In genomic region chr9:129557192-129558036, GRCh38 we compare ENCODE assay signal across 1 cellular context.
TF ChIP-seq lines count a peak whose summit lies in the region.

No MANE protein-coding gene starts in this region.

TF ChIP-seq in HepG2, 621 proteins besides CTCF, POLR2A, EP300 and RAD21 (continued from another document and continues in another):
- TF ChIP-seq ZHX1 (CRISPR knock-in tag; IDR thresholded peaks at IDR 0.05; ENCODE audit: low read depth) (peak; percentile 83), ZNF788 (CRISPR knock-in tag; IDR thresholded peaks at IDR 0.05; ENCODE audit: borderline replicate concordance) (peak; percentile 99), ZNF496 (CRISPR knock-in tag; IDR thresholded peaks at IDR 0.05; ENCODE audit: insufficient replicate concordance) (no peak), SMAD9 (CRISPR knock-in tag; IDR thresholded peaks at IDR 0.05) (no peak), ESRRA (CRISPR knock-in tag; IDR thresholded peaks at IDR 0.05; ENCODE audit: low read depth) (peak; percentile 98), HNF4G (IDR thresholded peaks at IDR 0.05; ENCODE audit: borderline replicate concordance, low read depth, low read length) (peak; percentile 64; the same call in 1 of the 2 replicates), HNF4G (CRISPR knock-in tag; IDR thresholded peaks at IDR 0.05; ENCODE audit: borderline replicate concordance, low read depth) (peak; percentile 86; the same call in 1 of the 2 replicates), SAFB2 (CRISPR knock-in tag; IDR thresholded peaks at IDR 0.05; ENCODE audit: borderline replicate concordance, low read depth) (no peak; the same call in 1 of the 2 replicates), NFYB (CRISPR knock-in tag; IDR thresholded peaks at IDR 0.05) (no peak; the same call in 1 of the 2 replicates), HNRNPL (IDR thresholded peaks at IDR 0.05; ENCODE audit: low read depth, low read length) (peak; percentile 100), ZNF710 (CRISPR knock-in tag; IDR thresholded peaks at IDR 0.05; ENCODE audit: borderline replicate concordance) (peak; percentile 98), MXD3 (CRISPR knock-in tag; IDR thresholded peaks at IDR 0.05) (peak; percentile 19; the same call in 1 of the 2 replicates), ZNF746 (CRISPR knock-in tag; IDR thresholded peaks at IDR 0.05) (peak; percentile 100), ZNF552 (CRISPR knock-in tag; IDR thresholded peaks at IDR 0.05; ENCODE audit: borderline replicate concordance) (0 out of 2 replicates have a peak, but pooled peaks have one; percentile 65), U2AF1 (optimal IDR thresholded peaks at IDR 0.05; ENCODE audit: low read depth, low read length) (no peak), HBP1 (CRISPR knock-in tag; IDR thresholded peaks at IDR 0.05; ENCODE audit: low read depth) (0 out of 2 replicates have a peak, but pooled peaks have one; percentile 66), ZNF740 (CRISPR knock-in tag; IDR thresholded peaks at IDR 0.05) (peak; percentile 79), E2F5 (CRISPR knock-in tag; conservative IDR thresholded peaks at IDR 0.05) (no peak), ZNF20 (CRISPR knock-in tag; IDR thresholded peaks at IDR 0.05) (no peak), RAD51 (IDR thresholded peaks at IDR 0.05; ENCODE audit: borderline replicate concordance) (no peak), POLR2AphosphoS2 (IDR thresholded peaks at IDR 0.05; ENCODE audit: low read depth, low read length) (no peak), SIN3B (IDR thresholded peaks at IDR 0.05; ENCODE audit: low read length) (no peak), BRD4 (CRISPR knock-in tag; IDR thresholded peaks at IDR 0.05) (peak; percentile 90; the same call in 1 of the 2 replicates), FOSL1 (CRISPR knock-in tag; IDR thresholded peaks at IDR 0.05; ENCODE audit: borderline replicate concordance) (peak; percentile 15; the same call in 1 of the 2 replicates), HNRNPK (IDR thresholded peaks at IDR 0.05; ENCODE audit: low read depth, low read length, poor library complexity, severe bottlenecking) (peak; percentile 86), ZFP1 (CRISPR knock-in tag; IDR thresholded peaks at IDR 0.05) (peak; percentile 90; the same call in 1 of the 2 replicates), FOXK1 (CRISPR knock-in tag; IDR thresholded peaks at IDR 0.05; ENCODE audit: borderline replicate concordance, low read depth) (peak; percentile 74), PHF20 (CRISPR knock-in tag; IDR thresholded peaks at IDR 0.05) (0 out of 2 replicates have a peak, but pooled peaks have one; percentile 46), ZBTB33 (CRISPR knock-in tag; IDR thresholded peaks at IDR 0.05) (peak; percentile 79), PRDM15 (CRISPR knock-in tag; IDR thresholded peaks at IDR 0.05) (no peak), PRPF4 (IDR thresholded peaks at IDR 0.05; ENCODE audit: low read depth, low read length, poor library complexity, severe bottlenecking) (no peak), AKAP8 (CRISPR knock-in tag; IDR thresholded peaks at IDR 0.05) (peak; percentile 96), PPARG (CRISPR knock-in tag; conservative IDR thresholded peaks at IDR 0.05) (peak; percentile 69), MYC (CRISPR knock-in tag; IDR thresholded peaks at IDR 0.05; ENCODE audit: borderline replicate concordance) (peak; percentile 91), ZUFSP (CRISPR knock-in tag; IDR thresholded peaks at IDR 0.05; ENCODE audit: borderline replicate concordance) (no peak), PLRG1 (conservative IDR thresholded peaks at IDR 0.05) (no peak), SCMH1 (CRISPR knock-in tag; IDR thresholded peaks at IDR 0.05; ENCODE audit: borderline replicate concordance) (no peak), ATF1 (CRISPR knock-in tag; IDR thresholded peaks at IDR 0.05) (no peak), TCF12 (IDR thresholded peaks at IDR 0.05) (no peak), TCF12 (CRISPR knock-in tag; IDR thresholded peaks at IDR 0.05) (peak; percentile 100), ZNF143 (CRISPR knock-in tag; IDR thresholded peaks at IDR 0.05) (peak; percentile 17; the same call in 1 of the 2 replicates), ATF7-NPFF (CRISPR knock-in tag; IDR thresholded peaks at IDR 0.05; ENCODE audit: low read depth) (no peak), ZNF547 (CRISPR knock-in tag; IDR thresholded peaks at IDR 0.05) (peak; percentile 55; the same call in 1 of the 2 replicates), ZNF761 (CRISPR knock-in tag; conservative IDR thresholded peaks at IDR 0.05) (0 out of 2 replicates have a peak, but pooled peaks have one; percentile 17), SMARCE1 (IDR thresholded peaks at IDR 0.05; ENCODE audit: borderline replicate concordance) (no peak), TEF (CRISPR knock-in tag; IDR thresholded peaks at IDR 0.05) (no peak), TFE3 (CRISPR knock-in tag; IDR thresholded peaks at IDR 0.05) (peak; percentile 89)
